2 cellular contexts compared by ENCODE assay signal in the genomic region with DNA sequence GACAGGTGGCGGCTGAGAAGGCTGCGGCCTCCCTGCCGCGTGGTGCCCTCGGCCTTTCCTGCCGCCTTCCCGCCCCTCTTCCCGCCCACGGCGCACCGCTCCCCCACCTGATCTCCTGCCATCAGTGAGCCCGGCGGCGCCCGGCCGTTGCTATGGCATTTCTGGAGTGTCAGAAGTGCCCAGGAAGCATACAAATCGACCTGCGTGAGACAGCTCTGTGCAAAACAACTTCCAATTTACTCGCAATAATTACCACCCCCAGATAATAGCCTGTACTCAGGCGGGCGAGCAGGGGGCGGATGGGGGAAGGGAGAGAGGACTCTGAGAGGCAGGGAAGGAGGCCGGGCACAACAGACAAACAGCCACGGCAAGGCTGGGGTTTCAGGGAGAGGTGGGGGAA.
A peak's percentile ranks its signal among the peaks of the same experiment; 100 is the strongest.
TF ChIP-seq lines count a peak whose summit lies in the region.

No MANE protein-coding gene starts in this region.

TF ChIP-seq in HEK293, 187 proteins besides CTCF, POLR2A, EP300 and RAD21:
- no peak for TF ChIP-seq OSR2 (tag by site-specific recombination; IDR thresholded peaks at IDR 0.05)
- no peak for TF ChIP-seq KLF7 (tag by site-specific recombination; IDR thresholded peaks at IDR 0.05; ENCODE audit: borderline replicate concordance)
- TF ChIP-seq EGR2 (tag by site-specific recombination; IDR thresholded peaks at IDR 0.05; ENCODE audit: low read depth), result peak; percentile 56; the same call in 1 of the 2 replicates
- no peak for TF ChIP-seq ZNF629 (tag by site-specific recombination; IDR thresholded peaks at IDR 0.05)
- no peak for TF ChIP-seq YY1 (tag by site-specific recombination; IDR thresholded peaks at IDR 0.05)
- TF ChIP-seq ZFHX2 (tag by site-specific recombination; conservative IDR thresholded peaks at IDR 0.05), result peak; percentile 45

TF ChIP-seq in endothelial cell of umbilical vein, 7 proteins besides CTCF, POLR2A, EP300 and RAD21:
- no peak for TF ChIP-seq POLR2AphosphoS5 (IDR thresholded peaks at IDR 0.05; ENCODE audit: insufficient read depth, low read depth, low read length)
- TF ChIP-seq, protein P1, sequence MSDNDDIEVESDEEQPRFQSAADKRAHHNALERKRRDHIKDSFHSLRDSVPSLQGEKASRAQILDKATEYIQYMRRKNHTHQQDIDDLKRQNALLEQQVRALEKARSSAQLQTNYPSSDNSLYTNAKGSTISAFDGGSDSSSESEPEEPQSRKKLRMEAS (IDR thresholded peaks at IDR 0.05; ENCODE audit: insufficient read depth, insufficient read length), result no peak
- no peak for TF ChIP-seq MYC (IDR thresholded peaks at IDR 0.05; ENCODE audit: low read depth, low read length)
- TF ChIP-seq JUN (IDR thresholded peaks at IDR 0.05; ENCODE audit: borderline replicate concordance, insufficient read depth, insufficient read length, low read depth), result no peak
- TF ChIP-seq GATA2 (IDR thresholded peaks at IDR 0.05; ENCODE audit: insufficient read depth, insufficient read length, low read depth, low read length), result no peak
- no peak for TF ChIP-seq EZH2 (IDR thresholded peaks at IDR 0.05; ENCODE audit: borderline replicate concordance, low read depth, low read length, severe bottlenecking)
- no peak for TF ChIP-seq FOS (IDR thresholded peaks at IDR 0.05; ENCODE audit: borderline replicate concordance, insufficient read depth, low read length)
